8 cellular contexts compared by ENCODE assay signal in the genomic region with DNA sequence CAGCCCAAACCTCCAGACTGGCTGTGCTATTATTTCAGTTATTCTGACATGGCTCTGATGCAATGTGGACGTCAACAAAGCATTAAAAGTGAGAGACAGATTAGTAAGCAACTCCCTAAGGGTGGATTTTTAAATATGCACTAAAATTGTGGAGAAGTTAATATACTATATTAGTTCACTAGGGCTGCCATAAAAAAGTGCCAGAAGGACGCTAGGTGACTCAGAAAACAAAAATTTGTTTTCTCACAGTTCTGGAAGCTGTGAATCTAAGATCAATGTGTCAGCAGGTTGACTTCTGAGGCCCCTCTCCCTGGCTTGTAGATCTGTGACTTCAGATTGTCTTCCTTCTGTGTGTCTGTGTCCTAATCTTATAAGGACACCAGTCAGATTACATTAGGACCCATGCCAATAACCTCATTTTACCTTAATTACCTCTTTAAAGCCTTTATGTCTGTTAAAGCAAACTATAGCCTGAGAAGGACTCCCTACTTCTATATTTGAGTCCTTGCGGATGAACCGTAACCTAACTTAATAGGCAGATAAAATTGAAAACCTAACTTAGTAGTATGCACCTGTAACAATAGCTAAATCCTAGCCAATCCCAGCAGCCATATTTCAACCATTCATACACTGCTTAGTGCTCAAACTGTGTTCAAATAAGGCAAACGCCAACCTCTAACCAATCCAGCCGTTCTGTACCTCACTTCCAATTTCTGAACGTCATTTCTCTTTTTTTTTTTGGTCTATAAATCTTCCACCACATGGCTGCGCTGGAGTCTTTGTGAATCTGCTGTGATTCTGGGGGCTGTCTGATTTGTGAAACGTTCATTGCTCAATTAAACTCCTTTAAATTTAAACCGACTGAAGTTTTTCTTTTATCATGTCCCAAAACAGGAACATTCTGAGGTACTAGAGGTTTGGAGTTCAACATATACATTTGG.
A peak's percentile ranks its signal among the peaks of the same experiment; 100 is the strongest.
DNase-seq lines count a peak whose midpoint lies in the region; ATAC-seq, FAIRE-seq and TF ChIP-seq lines count a peak whose summit lies in the region.

No MANE protein-coding gene starts in this region.

- H3K9me1 ChIP-seq in keratinocyte (ENCODE audit: control insufficient read depth, extremely low read depth, insufficient read depth, low read length): no peaks in the 10 kb centered on the region

- H3K4me2 ChIP-seq in GM23338 (no peak overlapping the region), OCI-LY1 (ENCODE audit: low read length) (no peak overlapping the region), keratinocyte (ENCODE audit: control insufficient read depth, extremely low read depth, insufficient read depth, low read depth, low read length) (peak overlapping the region; percentile 47)

- no peaks in the 10 kb centered on the region for H3K36me3 ChIP-seq in GM06990 (ENCODE audit: control insufficient read depth, insufficient read depth, low read length)
- H3K36me3 ChIP-seq in GM23338 (ENCODE audit: insufficient read depth): no peaks in the 10 kb centered on the region
- no peaks in the 10 kb centered on the region for H3K36me3 ChIP-seq in OCI-LY1 (ENCODE audit: insufficient read depth, low read length)
- no peaks in the 10 kb centered on the region for H3K36me3 ChIP-seq in keratinocyte (ENCODE audit: control insufficient read depth in 2 of 2, extremely low read depth in 1 of 2, insufficient read depth in 2 of 2, low read length in 2 of 2)

- no peaks in the 10 kb centered on the region for H4K20me1 ChIP-seq in GM23338 (replicated peaks; ENCODE audit: insufficient read depth)
- H4K20me1 ChIP-seq in OCI-LY1 (ENCODE audit: insufficient read depth, low read length): no peaks in the 10 kb centered on the region
- no peaks in the 10 kb centered on the region for H4K20me1 ChIP-seq in keratinocyte (ENCODE audit: control insufficient read depth, extremely low read depth, insufficient read depth, low read length)

- no peaks in the 10 kb centered on the region for H3K79me2 ChIP-seq in GM23338 (replicated peaks; ENCODE audit: insufficient read depth)
- H3K79me2 ChIP-seq in OCI-LY1 (ENCODE audit: insufficient read depth, low read length): no peaks in the 10 kb centered on the region
- no peaks in the 10 kb centered on the region for H3K79me2 ChIP-seq in keratinocyte (ENCODE audit: control insufficient read depth, insufficient read depth, low read length)

- H3F3A ChIP-seq in GM23338 (replicated peaks; ENCODE audit: low read depth) (no peaks in the 10 kb centered on the region), OCI-LY1 (ENCODE audit: insufficient read depth, low read length) (no peaks in the 10 kb centered on the region)

- H3K9me2 ChIP-seq in GM23338 (ENCODE audit: insufficient read depth) (no peaks in the 10 kb centered on the region), OCI-LY1 (ENCODE audit: low read depth, low read length) (no peaks in the 10 kb centered on the region)

- H3K27ac ChIP-seq in GM23338 (ENCODE audit: low read depth) (no peak overlapping the region), OCI-LY1 (ENCODE audit: low read depth, low read length, poor library complexity, severe bottlenecking) (no peak overlapping the region), keratinocyte (ENCODE audit: control insufficient read depth, insufficient read depth, low read length) (peak overlapping the region; percentile 75)

- H3K9me3 ChIP-seq in OCI-LY1 (ENCODE audit: low read length) (no peaks in the 10 kb centered on the region), keratinocyte (ENCODE audit: control insufficient read depth, low read depth, low read length) (no peaks in the 10 kb centered on the region)

- DNase-seq in GM06990 (ENCODE audit: extremely low read depth, insufficient read length) (no peak), GM23338 (ENCODE audit: low spot score) (no peak), keratinocyte (ENCODE audit: low read depth, low spot score) (no peak), NCI-H345 treated with DMSO at 0.1 percent for 48 hours (lab: John Stamatoyannopoulos, UW; ENCODE audit: unreplicated experiment) (no peak), AML-193 (lab: John Stamatoyannopoulos, UW) (no peak), UCSD-AML1 (lab: John Stamatoyannopoulos, UW; ENCODE audit: unreplicated experiment) (no peak)

- H3K9me3 Mint-ChIP-seq in GM23338: no peaks in the 10 kb centered on the region

- H2AFZ ChIP-seq in GM23338 (peak overlapping the region; percentile 2; the same call in 1 of the 2 replicates), OCI-LY1 (ENCODE audit: low read length) (no peak overlapping the region), keratinocyte (ENCODE audit: control insufficient read depth, low read length) (peak overlapping the region; percentile 2)

- H3K4me3 Mint-ChIP-seq in GM23338: no peak overlapping the region

- no peak overlapping the region for H3K4me3 ChIP-seq in GM06990 (replicated peaks; ENCODE audit: low read depth, low read length)
- H3K4me3 ChIP-seq in GM23338: no peak overlapping the region
- no peak overlapping the region for H3K4me3 ChIP-seq in OCI-LY1 (ENCODE audit: low read depth, low read length, poor library complexity, severe bottlenecking)
- H3K4me3 ChIP-seq in keratinocyte (ENCODE audit: control insufficient read depth in 2 of 3, extremely low read depth in 1 of 3, insufficient read depth in 2 of 3, low read depth in 1 of 3, low read length in 3 of 3): no peak overlapping the region

- no peak for ATAC-seq in GM23338
- ATAC-seq in GM19023 (IDR thresholded peaks at IDR 0.05; ENCODE audit: unreplicated experiment): no peak

- H3K27me3 Mint-ChIP-seq in GM23338 (ENCODE audit: insufficient read depth, low read depth, poor library complexity): peaks cover 4% of the 10 kb centered on the region

- H3K27ac Mint-ChIP-seq in GM23338: peak overlapping the region; percentile 7; the same call in 1 of the 2 replicates

- H3K27me3 ChIP-seq in GM06990 (replicated peaks; ENCODE audit: control insufficient read depth, insufficient read depth, low read length) (no peaks in the 10 kb centered on the region), GM23338 (ENCODE audit: insufficient read depth) (no peaks in the 10 kb centered on the region), OCI-LY1 (ENCODE audit: insufficient read depth, low read length) (no peaks in the 10 kb centered on the region; the same call in 1 of the 2 replicates), keratinocyte (ENCODE audit: control insufficient read depth, extremely low read depth, insufficient read depth, low read length) (no peaks in the 10 kb centered on the region)

- H3K36me3 Mint-ChIP-seq in GM23338 (ENCODE audit: low read depth): no peaks in the 10 kb centered on the region

- H3K9ac ChIP-seq in OCI-LY1 (ENCODE audit: low read length) (no peak overlapping the region), keratinocyte (ENCODE audit: control insufficient read depth, extremely low read depth, insufficient read depth, low read length) (no peak overlapping the region)

- dilution Hi-C loops in keratinocyte (cut with MboI; ENCODE audit: extremely low pct_ligation_motif_present, low sequenced_read_pairs): no loop called here

- TF ChIP-seq CTCF in GM06990 (IDR thresholded peaks at IDR 0.05; ENCODE audit: insufficient read depth, low read length, poor library complexity, severe bottlenecking) (peak; percentile 17), GM23338 (conservative IDR thresholded peaks at IDR 0.05; ENCODE audit: low read depth in 2 of 2) (peak; percentile 14 to 21; a peak in 3 of 4 replicates), OCI-LY1 (IDR thresholded peaks at IDR 0.05; ENCODE audit: low read length) (peak; percentile 34; the same call in 1 of the 2 replicates), keratinocyte (optimal IDR thresholded peaks at IDR 0.05 in 1 of 3, IDR thresholded peaks at IDR 0.05 in 1 of 3, conservative IDR thresholded peaks at IDR 0.05 in 1 of 3; ENCODE audit: extremely low read depth in 1 of 3, insufficient read depth in 2 of 3, low read length in 3 of 3) (no peak)

- peak; percentile 59 for FAIRE-seq in keratinocyte (lab: Jason Lieb, UNC)

- H3K4me1 Mint-ChIP-seq in GM23338: peaks cover 8% of the 10 kb centered on the region

- H3K4me1 ChIP-seq in GM23338 (ENCODE audit: insufficient read depth) (no peaks in the 10 kb centered on the region), OCI-LY1 (ENCODE audit: insufficient read depth, low read length, severe bottlenecking) (peaks cover 13% of the 10 kb centered on the region), keratinocyte (ENCODE audit: control insufficient read depth, extremely low read depth, insufficient read depth, low read length) (peaks cover 50% of the 10 kb centered on the region)

TF ChIP-seq in GM23338, 12 proteins besides CTCF, POLR2A, EP300 and RAD21 (continues in another document):
- TF ChIP-seq NANOG (IDR thresholded peaks at IDR 0.05; ENCODE audit: borderline replicate concordance): no peak

Comparison
In these comparisons a context has a peak if more than half of its experiments do, and no peak if none do; other contexts are left out.
1. CTCF ChIP-seq: peak in GM06990 (single experiment), GM23338 (2 of 2) and OCI-LY1 (single experiment); none in keratinocyte (0 of 3).